In the genomic region with DNA sequence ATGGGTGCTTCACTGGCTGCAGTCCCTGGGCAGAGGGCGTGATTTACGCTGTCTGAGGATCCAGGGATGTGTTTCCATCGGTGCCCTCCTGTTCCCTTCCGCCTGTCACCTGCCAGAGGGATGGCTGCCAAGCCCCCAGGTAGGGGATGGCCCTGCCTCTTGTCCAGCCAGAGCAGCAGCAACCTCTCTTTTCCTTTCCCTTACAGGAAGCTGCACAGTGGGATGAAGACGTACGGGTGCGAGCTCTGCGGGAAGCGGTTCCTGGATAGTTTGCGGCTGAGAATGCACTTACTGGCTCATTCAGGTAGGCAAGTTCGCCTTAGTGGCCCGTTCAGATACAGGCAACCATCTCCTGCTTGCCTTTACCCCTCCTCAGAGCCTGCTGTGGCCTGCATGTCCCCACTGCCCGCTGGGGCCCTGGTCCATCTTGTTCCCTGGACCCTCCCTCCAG, we compare ENCODE assay signal across 18 cellular contexts.
DNase-seq lines count a peak whose midpoint lies in the region; ATAC-seq and TF ChIP-seq lines count a peak whose summit lies in the region.
"Had no signal": no experiment of that assay in that cellular context is flagged by ENCODE, and none has a peak within 500 bp of the region (broad histone marks: within the 10 kb centered on the region; RNA-seq: fewer than 3 reads in every experiment).

No MANE protein-coding gene starts in this region.

- H3K36me3 ChIP-seq in ascending aorta (peaks cover 28 to 57% of the 10 kb centered on the region in 2 donors), lung (ENCODE audit: control insufficient read depth in 2 of 2, insufficient read depth in 2 of 2, low read length in 2 of 2) (peaks cover 0 to 26% of the 10 kb centered on the region in 2 donors)

- no peak for ATAC-seq in lung (ENCODE audit: insufficient read depth, low FRiP score)
- ATAC-seq: K562; naive thymus-derived CD4-positive, alpha-beta T cell had no signal

- no peaks in the 10 kb centered on the region for H3K27me3 ChIP-seq in ascending aorta
- H3K27me3 ChIP-seq in lung (ENCODE audit: control insufficient read depth, insufficient read depth): no peaks in the 10 kb centered on the region

- DNase-seq in CD14-positive monocyte (ENCODE audit: low spot score): no peak
- DNase-seq in ascending aorta (ENCODE audit: low spot score in 2 of 2): no peak
- no peak for DNase-seq in lung (ENCODE audit: low spot score)
- no peak for DNase-seq in NCI-H2227 (lab: John Stamatoyannopoulos, UW; ENCODE audit: unreplicated experiment)
- DNase-seq in NCI-H2029 (lab: John Stamatoyannopoulos, UW): no peak
- no peak for DNase-seq in COLO829 (ENCODE audit: low spot score)
- DNase-seq: activated CD4-positive, alpha-beta memory T cell treated with anti-CD3 and anti-CD28 coated beads for 36 hours; activated naive CD4-positive, alpha-beta T cell treated with anti-CD3 and anti-CD28 coated beads for 36 hours; dermis blood vessel endothelial cell; naive thymus-derived CD4-positive, alpha-beta T cell; NCI-H2029 treated with DMSO at 0.1 percent for 48 hours; NCI-H510A treated with DMSO at 0.1 percent for 48 hours; SIG-M5; stimulated activated CD4-positive, alpha-beta T cell treated with anti-CD3 and anti-CD28 coated beads, Interleukin-12 subunit alpha, Interleukin-12 subunit beta, amount 100 ng/mL, for 4 hours had no signal

- peaks cover 41 to 94% of the 10 kb centered on the region in 2 donors for H3K4me1 ChIP-seq in ascending aorta
- peaks cover 62 to 65% of the 10 kb centered on the region in 2 donors for H3K4me1 ChIP-seq in lung (ENCODE audit: control insufficient read depth in 2 of 2, insufficient read depth in 2 of 2, low read length in 2 of 2)

- H3K4me1 Mint-ChIP-seq in CD14-positive monocyte: peaks cover 91% of the 10 kb centered on the region

- H3K27ac ChIP-seq in ascending aorta (peak overlapping the region; percentile 92 to 99), lung (ENCODE audit: low read depth in 1 of 2, low read length in 1 of 2) (peak overlapping the region; percentile 84 to 98), temporal lobe (ENCODE audit: low read depth, low read length) (peak overlapping the region; percentile 100)

- 94 to 95% methylated on average over 13 of the region's 13 CpGs for WGBS in lung, 2 donors

- H3K9me3 ChIP-seq in ascending aorta: no peaks in the 10 kb centered on the region
- no peaks in the 10 kb centered on the region for H3K9me3 ChIP-seq in lung (ENCODE audit: control insufficient read depth in 2 of 2, insufficient read depth in 1 of 2, low read length in 1 of 2)

- H3K4me3 ChIP-seq in ascending aorta (no peak overlapping the region), lung (no peak overlapping the region)
- H3K4me3 ChIP-seq: K562 had no signal

- TF ChIP-seq CTCF in CD14-positive monocyte (IDR thresholded peaks at IDR 0.05) (no peak), ascending aorta (IDR thresholded peaks at IDR 0.05) (no peak), lung (IDR thresholded peaks at IDR 0.05; ENCODE audit: control extremely low read depth, extremely low read depth) (no peak)

- intact Hi-C loops in CD14-positive monocyte (cut with micrococcal nuclease) (no loop called here), ascending aorta (cut with DNase I) (no loop called here)

- no peak overlapping the region for H3K4me3 Mint-ChIP-seq in CD14-positive monocyte
- H3K4me3 Mint-ChIP-seq: activated CD4-positive, alpha-beta memory T cell treated with anti-CD3 and anti-CD28 coated beads for 36 hours; activated naive CD4-positive, alpha-beta T cell treated with anti-CD3 and anti-CD28 coated beads for 36 hours; naive thymus-derived CD4-positive, alpha-beta T cell; T-helper 1 cell treated with Interleukin-12 subunit alpha and Interleukin-12 subunit beta and Interleukin-4 antibody, amounts not matched to agents 30 μg/mL and 1 μg/mL, for 36 hours had no signal

- peaks cover 0 to 5% (median 0%) of the 10 kb centered on the region in 7 donors for H3K9me3 Mint-ChIP-seq in CD14-positive monocyte
- H3K9me3 Mint-ChIP-seq: activated CD4-positive, alpha-beta memory T cell treated with anti-CD3 and anti-CD28 coated beads for 36 hours; activated naive CD4-positive, alpha-beta T cell treated with anti-CD3 and anti-CD28 coated beads for 36 hours; T-helper 1 cell treated with Interleukin-12 subunit alpha and Interleukin-12 subunit beta and Interleukin-4 antibody, amounts not matched to agents 30 μg/mL and 1 μg/mL, for 36 hours had no signal

- peaks cover 18 to 28% of the 10 kb centered on the region in 2 donors for H3K36me3 Mint-ChIP-seq in CD14-positive monocyte
- H3K36me3 Mint-ChIP-seq: activated CD4-positive, alpha-beta memory T cell treated with anti-CD3 and anti-CD28 coated beads for 36 hours had no signal

- no peaks in the 10 kb centered on the region for H3K27me3 Mint-ChIP-seq in CD14-positive monocyte (ENCODE audit: low read depth in 3 of 3)
- H3K27me3 Mint-ChIP-seq: activated CD4-positive, alpha-beta memory T cell treated with anti-CD3 and anti-CD28 coated beads for 36 hours; progenitor cell of endocrine pancreas had no signal

- H3K27ac Mint-ChIP-seq in CD14-positive monocyte: peak overlapping the region; percentile 30 to 92 (median 81)
- H3K27ac Mint-ChIP-seq: activated CD4-positive, alpha-beta memory T cell treated with anti-CD3 and anti-CD28 coated beads for 36 hours; activated naive CD4-positive, alpha-beta T cell treated with anti-CD3 and anti-CD28 coated beads for 36 hours; progenitor cell of endocrine pancreas; T-helper 1 cell treated with Interleukin-12 subunit alpha and Interleukin-12 subunit beta and Interleukin-4 antibody, amounts not matched to agents 30 μg/mL and 1 μg/mL, for 36 hours had no signal
